ENCODE assay signal across 17 cellular contexts in genomic region chr16:59021751-59022150, GRCh38.
A peak's percentile ranks its signal among the peaks of the same experiment; 100 is the strongest.
DNase-seq lines count a peak whose midpoint lies in the region; ATAC-seq and TF ChIP-seq lines count a peak whose summit lies in the region.
"Had no signal": no experiment of that assay in that cellular context is flagged by ENCODE, and none has a peak within 500 bp of the region (broad histone marks: within the 10 kb centered on the region; RNA-seq: fewer than 3 reads in every experiment).

No MANE protein-coding gene starts in this region.

- no peak overlapping the region for H3K4me2 ChIP-seq in IMR-90 (ENCODE audit: low read depth, low read length)
- H3K4me2 ChIP-seq: PC-9 had no signal

- H3K14ac ChIP-seq in IMR-90 (replicated peaks; ENCODE audit: low read depth, low read length), result no peak overlapping the region

- no peak for TF ChIP-seq POLR2A in IMR-90 (IDR thresholded peaks at IDR 0.05; ENCODE audit: low read depth, low read length)

- no peak overlapping the region for H2BK20ac ChIP-seq in IMR-90 (ENCODE audit: low read depth, low read length)

- H3K18ac ChIP-seq in IMR-90 (ENCODE audit: low read depth, low read length), result no peak overlapping the region

- no peak for ATAC-seq in IMR-90 (ENCODE audit: low read depth)
- no peak for ATAC-seq in HG02798 (IDR thresholded peaks at IDR 0.05; ENCODE audit: poor library complexity, unreplicated experiment)
- no peak for ATAC-seq in GM21423 (IDR thresholded peaks at IDR 0.05; ENCODE audit: unreplicated experiment)
- no peak for ATAC-seq in GM18909 (IDR thresholded peaks at IDR 0.05; ENCODE audit: poor library complexity, unreplicated experiment)
- ATAC-seq: activated CD8-positive, alpha-beta T cell treated with anti-CD3 and anti-CD28 coated beads for 36 hours had no signal

- H2BK15ac ChIP-seq in IMR-90 (ENCODE audit: low read depth, low read length), result no peak overlapping the region

- no peak overlapping the region for H2BK5ac ChIP-seq in IMR-90 (ENCODE audit: low read depth, low read length, poor library complexity, severe bottlenecking)

- no peak overlapping the region for H4K91ac ChIP-seq in IMR-90 (ENCODE audit: insufficient read depth, low read depth, low read length)

- no peaks in the 10 kb centered on the region for H3K36me3 ChIP-seq in IMR-90 (ENCODE audit: control insufficient read depth, insufficient read depth, low read length)
- H3K36me3 ChIP-seq: vagina had no signal

- no peak for TF ChIP-seq RAD21 in IMR-90 (IDR thresholded peaks at IDR 0.05; ENCODE audit: low read length)

- peaks cover 6% of the 10 kb centered on the region; the same call in 1 of the 2 replicates for H3K9me3 ChIP-seq in IMR-90 (ENCODE audit: control insufficient read depth, insufficient read depth, low read length)
- H3K9me3 ChIP-seq: vagina had no signal

- WGBS in IMR-90 (ENCODE audit: extremely low coverage in 2 of 2, insufficient read length in 1 of 2), 2 experiments, result 0% methylated on average over 1 of the region's 7 CpGs; no CpG with 5 or more reads in 1 of the 2 experiments

- no peak overlapping the region for H4K5ac ChIP-seq in IMR-90 (ENCODE audit: low read depth, low read length)

- no peak overlapping the region for H3K4ac ChIP-seq in IMR-90 (ENCODE audit: low read depth, low read length)

- intact Hi-C loops in IMR-90 (cut with micrococcal nuclease), result no loop called here
- intact Hi-C loops in posterior cingulate gyrus (cut with DNase I), result no loop called here

- no peak overlapping the region for H2BK120ac ChIP-seq in IMR-90 (ENCODE audit: low read depth, low read length)

- CTCF ChIA-PET in IMR-90 (lab: Yijun Ruan, JAX), result no interaction called here

- no peak overlapping the region for H3K9ac ChIP-seq in IMR-90 (ENCODE audit: low read depth, low read length)

- DNase-seq in AG20443 (ENCODE audit: low spot score), result peak; percentile 27
- DNase-seq in IMR-90, result peak; percentile 32
- DNase-seq in choroid plexus epithelial cell (ENCODE audit: low read depth), result peak; percentile 12
- DNase-seq in kidney tubule cell (ENCODE audit: low spot score), result peak; percentile 49
- DNase-seq in posterior cingulate gyrus, result no peak
- DNase-seq: activated CD8-positive, alpha-beta T cell treated with anti-CD3 and anti-CD28 coated beads for 36 hours; activated T-cell treated with anti-CD3 and anti-CD28 coated beads, Interleukin-2, amount 50 U/mL, for 48 hours; cortex of kidney; glutamatergic neuron; NCI-H1694 treated with DMSO at 0.1 percent for 48 hours; NCI-H345; PC-9; substantia nigra had no signal

- H3K9me1 ChIP-seq in IMR-90 (ENCODE audit: insufficient read depth, low read length), result no peaks in the 10 kb centered on the region

- dilution Hi-C loops in IMR-90 (cut with HindIII; ENCODE audit: low sequenced_read_pairs, unreplicated experiment), result no loop called here

- in situ Hi-C loops in IMR-90 (cut with MboI; ENCODE audit: low sequenced_read_pairs), result no loop called here

- no peak overlapping the region for H3K23ac ChIP-seq in IMR-90 (ENCODE audit: low read depth, low read length)

- H3K4me1 ChIP-seq in IMR-90 (ENCODE audit: control insufficient read depth, insufficient read depth, low read length), result no peaks in the 10 kb centered on the region
- H3K4me1 ChIP-seq: vagina had no signal

- TF ChIP-seq CTCF in IMR-90 (conservative IDR thresholded peaks at IDR 0.05; ENCODE audit: low read depth, low read length) (no peak), choroid plexus epithelial cell (conservative IDR thresholded peaks at IDR 0.05; ENCODE audit: low read depth, low read length) (no peak)

- H3K79me1 ChIP-seq in IMR-90 (ENCODE audit: low read depth in 1 of 2, low read length in 2 of 2), result no peaks in the 10 kb centered on the region

- H3K4me3 ChIP-seq in IMR-90 (ENCODE audit: insufficient read depth, low read depth, low read length), result no peak overlapping the region
- no peak overlapping the region for H3K4me3 ChIP-seq in choroid plexus epithelial cell (ENCODE audit: low read depth, low read length)
- H3K4me3 ChIP-seq: PC-9, vagina had no signal

- no peaks in the 10 kb centered on the region for H3K27me3 ChIP-seq in IMR-90 (ENCODE audit: control insufficient read depth, insufficient read depth, low read length)
- H3K27me3 ChIP-seq: vagina had no signal

- H3K27ac ChIP-seq in IMR-90 (ENCODE audit: insufficient read depth, low read length), result no peak overlapping the region
- H3K27ac ChIP-seq: PC-9, vagina had no signal

- H4K8ac ChIP-seq in IMR-90 (ENCODE audit: low read depth in 2 of 2, low read length in 2 of 2), result no peak overlapping the region

- H2AFZ ChIP-seq in IMR-90 (replicated peaks; ENCODE audit: low read length, poor library complexity), result no peak overlapping the region
- H2AFZ ChIP-seq: PC-9 had no signal

- no TSS peak for BruUV-seq in IMR-90 (replicated peaks; lab: Mats Ljungman, UMichigan)

- no peak overlapping the region for H2AK5ac ChIP-seq in IMR-90 (ENCODE audit: low read depth, low read length)

- no peak overlapping the region for H2AK9ac ChIP-seq in IMR-90 (replicated peaks; ENCODE audit: low read depth, low read length, poor library complexity)

- H3K56ac ChIP-seq in IMR-90 (ENCODE audit: extremely low read depth, insufficient read depth, low read length), result no peak overlapping the region

- POLR2A ChIA-PET in IMR-90 (lab: Charles Lee; ENCODE audit: unreplicated experiment), result no interaction called here

- H4K20me1 ChIP-seq in IMR-90 (ENCODE audit: insufficient read depth, low read length), result no peaks in the 10 kb centered on the region

TF ChIP-seq in IMR-90, 13 proteins besides CTCF, POLR2A, EP300 and RAD21:
- no peak for TF ChIP-seq RFX5 (IDR thresholded peaks at IDR 0.05; ENCODE audit: low read depth, low read length)
- TF ChIP-seq FOS (IDR thresholded peaks at IDR 0.05; ENCODE audit: low read depth, low read length), result 0 out of 2 replicates have a peak, but pooled peaks have one; percentile 34

Comparison
In these comparisons a context has a peak if more than half of its experiments do, and no peak if none do; other contexts are left out.
1. DNase-seq: peak in AG20443 (single experiment), IMR-90 (single experiment), choroid plexus epithelial cell (single experiment) and kidney tubule cell (single experiment); none in posterior cingulate gyrus (0 of 10).